ENCODE assay signal across 32 cellular contexts in genomic region chr6:89707766-89708165, GRCh38.
DNase-seq lines count a peak whose midpoint lies in the region; ATAC-seq and TF ChIP-seq lines count a peak whose summit lies in the region.
"Had no signal": no experiment of that assay in that cellular context is flagged by ENCODE, and none has a peak within 500 bp of the region (broad histone marks: within the 10 kb centered on the region; RNA-seq: fewer than 3 reads in every experiment).

No MANE protein-coding gene starts in this region.

- H3K27ac ChIP-seq in HUES64 (ENCODE audit: low read depth, low read length) (peak overlapping the region; percentile 21; the same call in 1 of the 2 replicates), endodermal cell (ENCODE audit: low read depth, low read length) (no peak overlapping the region), heart left ventricle (no peak overlapping the region)
- H3K27ac ChIP-seq: cardiac muscle cell, colonic mucosa, left ventricle myocardium inferior, neutrophil, sigmoid colon had no signal

- peaks cover 100% of the 10 kb centered on the region for H3K36me3 ChIP-seq in HUES64 (ENCODE audit: insufficient read depth, low read length)
- H3K36me3 ChIP-seq in endodermal cell (ENCODE audit: control insufficient read depth, insufficient read depth, low read length) = peaks cover 98% of the 10 kb centered on the region
- H3K36me3 ChIP-seq in heart left ventricle = peaks cover 0 to 100% (median 90%) of the 10 kb centered on the region in 9 donors
- H3K36me3 ChIP-seq in HAP-1 (replicated peaks) = peaks cover 78% of the 10 kb centered on the region
- H3K36me3 ChIP-seq: colonic mucosa had no signal

- peaks cover 4% of the 10 kb centered on the region for H3K4me1 Mint-ChIP-seq in activated CD8-positive, alpha-beta memory T cell treated with anti-CD3 and anti-CD28 coated beads, Interleukin-2, amount 10 ng/mL, durations not matched to agents 7 days and 5 days
- no peaks in the 10 kb centered on the region for H3K4me1 Mint-ChIP-seq in endodermal cell
- no peaks in the 10 kb centered on the region for H3K4me1 Mint-ChIP-seq in memory B cell
- H3K4me1 Mint-ChIP-seq: activated naive CD4-positive, alpha-beta T cell treated with anti-CD3 and anti-CD28 coated beads, Interleukin-2, amount 50 U/mL, for 24 hours; CD14-positive monocyte; stimulated activated naive CD8-positive, alpha-beta T cell treated with anti-CD3 and anti-CD28 coated beads, Interleukin-15, amount 100 ng/mL, for 72 hours had no signal

- DNase-seq in activated CD8-positive, alpha-beta memory T cell treated with anti-CD3 and anti-CD28 coated beads, Interleukin-2, amount 10 ng/mL, durations not matched to agents 7 days and 5 days = no peak
- no peak for DNase-seq in activated CD8-positive, alpha-beta memory T cell treated with anti-CD3 and anti-CD28 coated beads for 24 hours
- DNase-seq in endodermal cell (no peak), memory B cell (ENCODE audit: low spot score in 2 of 2) (no peak), NCI-H748 treated with DMSO at 0.1 percent for 48 hours (lab: John Stamatoyannopoulos, UW) (no peak), heart left ventricle (no peak), HAP-1 (ENCODE audit: low spot score in 2 of 2) (no peak)
- DNase-seq: anterior cingulate cortex; colonic mucosa; DMS79 treated with DMSO at 0.1 percent for 48 hours; effector CD4-positive, alpha-beta T cell; erythroblast; GDM1; HFFc6; islet precursor cell; KG1; left ventricle myocardium inferior; MM.1S; NCI-H2029; NCI-H2227 treated with DMSO at 0.1 percent for 48 hours; NCI-H526; posterior cingulate gyrus; Right ventricle myocardium superior; sigmoid colon; stimulated activated CD4-positive, alpha-beta T cell treated with anti-CD3 and anti-CD28 coated beads, Interleukin-12 subunit alpha, Interleukin-12 subunit beta, amount 100 ng/mL, for 4 hours; stimulated activated CD4-positive, alpha-beta T cell treated with anti-CD3 and anti-CD28 coated beads, Interleukin-2, amount 100 ng/mL, for 48 hours; stimulated activated naive CD8-positive, alpha-beta T cell treated with anti-CD3 and anti-CD28 coated beads, Interleukin-15, amount 100 ng/mL, for 72 hours had no signal

- 98% methylated on average over 1 of the region's 1 CpG for WGBS in HUES64
- WGBS in endodermal cell (ENCODE audit: insufficient coverage in 1 of 2, insufficient read length in 1 of 2), 2 experiments = 100% methylated on average over 1 of the region's 1 CpG
- WGBS in heart left ventricle, 4 donors = 97 to 100% (median 98%) methylated on average over 1 of the region's 1 CpG

- no peak for ATAC-seq in activated CD8-positive, alpha-beta memory T cell treated with anti-CD3 and anti-CD28 coated beads, Interleukin-2, amount 10 ng/mL, durations not matched to agents 7 days and 5 days
- ATAC-seq in memory B cell (ENCODE audit: low read depth) (no peak), heart left ventricle (no peak)
- ATAC-seq: stimulated activated naive CD8-positive, alpha-beta T cell treated with anti-CD3 and anti-CD28 coated beads, Interleukin-15, amount 100 ng/mL, for 72 hours had no signal

- CTCF ChIA-PET in activated CD8-positive, alpha-beta memory T cell treated with anti-CD3 and anti-CD28 coated beads, Interleukin-2, amount 10 ng/mL, durations not matched to agents 7 days and 5 days (lab: Charles Lee) = no interaction called here

- H3K9me3 ChIP-seq in HUES64 (ENCODE audit: insufficient read depth, low read depth, low read length) (no peaks in the 10 kb centered on the region), endodermal cell (ENCODE audit: control insufficient read depth, low read length) (no peaks in the 10 kb centered on the region), heart left ventricle (no peaks in the 10 kb centered on the region), HAP-1 (no peaks in the 10 kb centered on the region)
- H3K9me3 ChIP-seq: colonic mucosa, left ventricle myocardium inferior, neutrophil, sigmoid colon had no signal

- H3K4me3 Mint-ChIP-seq in activated CD8-positive, alpha-beta memory T cell treated with anti-CD3 and anti-CD28 coated beads, Interleukin-2, amount 10 ng/mL, durations not matched to agents 7 days and 5 days = no peak overlapping the region
- no peak overlapping the region for H3K4me3 Mint-ChIP-seq in endodermal cell
- H3K4me3 Mint-ChIP-seq in memory B cell = no peak overlapping the region
- H3K4me3 Mint-ChIP-seq: activated naive CD4-positive, alpha-beta T cell treated with anti-CD3 and anti-CD28 coated beads, Interleukin-2, amount 50 U/mL, for 24 hours; CD14-positive monocyte; HFFc6; stimulated activated naive CD8-positive, alpha-beta T cell treated with anti-CD3 and anti-CD28 coated beads, Interleukin-15, amount 100 ng/mL, for 72 hours had no signal

- no peak for TF ChIP-seq POLR2A in heart left ventricle (IDR thresholded peaks at IDR 0.05)

- H3K4me3 ChIP-seq in HUES64 (ENCODE audit: low read length) = no peak overlapping the region
- no peak overlapping the region for H3K4me3 ChIP-seq in endodermal cell (ENCODE audit: low read length)
- no peak overlapping the region for H3K4me3 ChIP-seq in heart left ventricle
- H3K4me3 ChIP-seq in HAP-1 = no peak overlapping the region
- H3K4me3 ChIP-seq: cardiac muscle cell, colonic mucosa, left ventricle myocardium inferior, sigmoid colon had no signal

- no peaks in the 10 kb centered on the region for H3K9me3 Mint-ChIP-seq in activated CD8-positive, alpha-beta memory T cell treated with anti-CD3 and anti-CD28 coated beads, Interleukin-2, amount 10 ng/mL, durations not matched to agents 7 days and 5 days (ENCODE audit: low read depth)
- no peaks in the 10 kb centered on the region for H3K9me3 Mint-ChIP-seq in endodermal cell
- no peaks in the 10 kb centered on the region for H3K9me3 Mint-ChIP-seq in memory B cell
- H3K9me3 Mint-ChIP-seq: activated naive CD4-positive, alpha-beta T cell treated with anti-CD3 and anti-CD28 coated beads, Interleukin-2, amount 50 U/mL, for 24 hours; CD14-positive monocyte; HFFc6; stimulated activated naive CD8-positive, alpha-beta T cell treated with anti-CD3 and anti-CD28 coated beads, Interleukin-15, amount 100 ng/mL, for 72 hours had no signal

- peak overlapping the region; percentile 1 for H3K27ac Mint-ChIP-seq in activated CD8-positive, alpha-beta memory T cell treated with anti-CD3 and anti-CD28 coated beads, Interleukin-2, amount 10 ng/mL, durations not matched to agents 7 days and 5 days
- H3K27ac Mint-ChIP-seq in endodermal cell (peak overlapping the region; percentile 11), memory B cell (peak overlapping the region; percentile 1)
- H3K27ac Mint-ChIP-seq: activated naive CD4-positive, alpha-beta T cell treated with anti-CD3 and anti-CD28 coated beads, Interleukin-2, amount 50 U/mL, for 24 hours; HFFc6 had no signal

- no peak overlapping the region for H3K9ac ChIP-seq in HUES64 (ENCODE audit: low read depth, low read length)
- H3K9ac ChIP-seq in endodermal cell (ENCODE audit: extremely low read depth, low read length, poor library complexity, severe bottlenecking) = no peak overlapping the region

- peaks cover 48% of the 10 kb centered on the region for H3K36me3 Mint-ChIP-seq in activated CD8-positive, alpha-beta memory T cell treated with anti-CD3 and anti-CD28 coated beads, Interleukin-2, amount 10 ng/mL, durations not matched to agents 7 days and 5 days
- H3K36me3 Mint-ChIP-seq in endodermal cell (ENCODE audit: low read depth) = peaks cover 80% of the 10 kb centered on the region
- H3K36me3 Mint-ChIP-seq in memory B cell = peaks cover 43% of the 10 kb centered on the region

- H3K27me3 ChIP-seq in HUES64 (ENCODE audit: insufficient read depth, low read length) (no peaks in the 10 kb centered on the region), endodermal cell (ENCODE audit: control insufficient read depth, insufficient read depth, low read length, poor library complexity, severe bottlenecking) (no peaks in the 10 kb centered on the region), heart left ventricle (no peaks in the 10 kb centered on the region), HAP-1 (ENCODE audit: low read depth) (no peaks in the 10 kb centered on the region)
- H3K27me3 ChIP-seq: cardiac muscle cell, colonic mucosa, neutrophil, sigmoid colon had no signal

- TF ChIP-seq CTCF in endodermal cell (conservative IDR thresholded peaks at IDR 0.05) (no peak), heart left ventricle (IDR thresholded peaks at IDR 0.05) (no peak)

- in situ Hi-C loops in HAP-1 (cut with MboI; ENCODE audit: low sequenced_read_pairs) = no loop called here

- intact Hi-C loops in heart left ventricle (cut with DNase I) = no loop called here

- H3K4me1 ChIP-seq in HUES64 (ENCODE audit: insufficient read depth, low read length) = no peaks in the 10 kb centered on the region
- no peaks in the 10 kb centered on the region for H3K4me1 ChIP-seq in endodermal cell (ENCODE audit: control insufficient read depth, insufficient read depth, low read length)
- H3K4me1 ChIP-seq in heart left ventricle = no peaks in the 10 kb centered on the region
- H3K4me1 ChIP-seq in HAP-1 = no peaks in the 10 kb centered on the region
- H3K4me1 ChIP-seq: colonic mucosa, left ventricle myocardium inferior, sigmoid colon had no signal

- H3K27me3 Mint-ChIP-seq in activated CD8-positive, alpha-beta memory T cell treated with anti-CD3 and anti-CD28 coated beads, Interleukin-2, amount 10 ng/mL, durations not matched to agents 7 days and 5 days = no peaks in the 10 kb centered on the region
- H3K27me3 Mint-ChIP-seq in endodermal cell (ENCODE audit: insufficient read depth) (no peaks in the 10 kb centered on the region), memory B cell (no peaks in the 10 kb centered on the region)
- H3K27me3 Mint-ChIP-seq: activated naive CD4-positive, alpha-beta T cell treated with anti-CD3 and anti-CD28 coated beads, Interleukin-2, amount 50 U/mL, for 24 hours; stimulated activated naive CD8-positive, alpha-beta T cell treated with anti-CD3 and anti-CD28 coated beads, Interleukin-15, amount 100 ng/mL, for 72 hours had no signal
